ENCODE assay signal across 1 cellular context in the genomic region with DNA sequence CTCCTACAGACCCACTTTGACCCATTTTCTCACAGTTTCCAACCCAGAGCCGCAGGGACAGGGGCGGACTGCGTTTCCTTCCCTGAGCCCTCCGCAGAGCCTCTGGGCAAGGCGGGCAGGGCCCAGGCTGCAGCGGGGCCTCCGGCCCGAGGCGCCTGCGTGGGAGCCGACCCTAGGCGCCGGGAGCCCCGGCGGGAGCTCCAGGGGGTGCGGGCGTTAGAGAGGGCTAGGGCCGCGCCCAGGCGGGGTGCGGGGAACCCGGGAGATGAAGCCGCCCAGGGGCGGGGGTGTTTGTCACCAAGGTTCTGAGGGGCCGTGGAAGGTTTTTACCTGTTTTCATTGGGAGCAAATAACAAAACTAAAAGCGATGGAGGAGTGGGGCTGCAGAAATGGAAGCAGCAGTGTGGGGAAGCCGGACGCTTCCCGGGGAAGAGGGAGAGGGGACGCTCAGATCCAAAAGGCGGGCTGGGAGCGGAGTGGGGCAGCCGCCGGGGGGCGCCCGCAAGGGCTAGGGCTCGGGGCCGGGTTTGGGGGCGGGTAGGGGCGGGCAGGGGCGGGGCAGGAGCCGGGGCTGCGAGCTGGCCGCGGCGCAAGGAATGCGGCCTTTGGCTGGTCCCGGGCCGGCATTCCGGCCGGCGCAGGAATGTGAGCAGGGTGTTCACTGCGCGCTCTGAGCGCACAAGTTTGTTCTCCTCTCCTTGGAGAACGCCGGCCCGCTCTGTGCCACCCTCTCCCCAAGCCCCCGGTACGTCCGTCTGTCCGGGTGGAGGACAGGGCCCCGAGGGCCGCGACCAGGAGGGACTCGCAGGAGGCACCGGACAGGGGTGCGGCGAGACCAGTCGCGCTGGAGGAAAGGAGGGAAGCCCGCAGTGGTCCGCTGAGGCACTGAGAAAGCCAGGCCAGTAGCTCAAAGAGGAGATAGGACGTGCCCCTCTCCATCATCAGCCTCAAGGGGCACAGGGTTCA.
TF ChIP-seq lines count a peak whose summit lies in the region.

No MANE protein-coding gene starts in this region.

TF ChIP-seq in HepG2, 621 proteins besides CTCF, POLR2A, EP300 and RAD21 (continued from another document and continues in another):
- TF ChIP-seq ZBTB14 (CRISPR knock-in tag; IDR thresholded peaks at IDR 0.05): no peak
- TF ChIP-seq ZNF30 (CRISPR knock-in tag; IDR thresholded peaks at IDR 0.05): no peak
- TF ChIP-seq ZNF335 (CRISPR knock-in tag; IDR thresholded peaks at IDR 0.05): no peak
- no peak for TF ChIP-seq KLF12 (CRISPR knock-in tag; IDR thresholded peaks at IDR 0.05; ENCODE audit: borderline replicate concordance)
- TF ChIP-seq, protein P1, sequence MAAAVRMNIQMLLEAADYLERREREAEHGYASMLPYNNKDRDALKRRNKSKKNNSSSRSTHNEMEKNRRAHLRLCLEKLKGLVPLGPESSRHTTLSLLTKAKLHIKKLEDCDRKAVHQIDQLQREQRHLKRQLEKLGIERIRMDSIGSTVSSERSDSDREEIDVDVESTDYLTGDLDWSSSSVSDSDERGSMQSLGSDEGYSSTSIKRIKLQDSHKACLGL (CRISPR knock-in tag; IDR thresholded peaks at IDR 0.05): 0 out of 2 replicates have a peak, but pooled peaks have one; percentile 52
- no peak for TF ChIP-seq ATF5 (CRISPR knock-in tag; IDR thresholded peaks at IDR 0.05; ENCODE audit: low read depth)
- TF ChIP-seq ZNF619 (CRISPR knock-in tag; IDR thresholded peaks at IDR 0.05): no peak
- TF ChIP-seq IRF9 (CRISPR knock-in tag; IDR thresholded peaks at IDR 0.05; ENCODE audit: borderline replicate concordance): no peak
- TF ChIP-seq NPAS2 (CRISPR knock-in tag; IDR thresholded peaks at IDR 0.05; ENCODE audit: borderline replicate concordance): no peak
- no peak for TF ChIP-seq ZNF775 (CRISPR knock-in tag; IDR thresholded peaks at IDR 0.05; ENCODE audit: borderline replicate concordance)
- TF ChIP-seq SNRNP70 (IDR thresholded peaks at IDR 0.05; ENCODE audit: low read depth, low read length): no peak
- no peak; the same call in 1 of the 2 replicates for TF ChIP-seq GFI1 (CRISPR knock-in tag; IDR thresholded peaks at IDR 0.05; ENCODE audit: borderline replicate concordance)
- no peak for TF ChIP-seq ETV6 (CRISPR knock-in tag; conservative IDR thresholded peaks at IDR 0.05)
- peak; percentile 49; the same call in 1 of the 2 replicates for TF ChIP-seq MTA1 (CRISPR knock-in tag; IDR thresholded peaks at IDR 0.05; ENCODE audit: borderline replicate concordance)
- TF ChIP-seq ZNF503 (CRISPR knock-in tag; IDR thresholded peaks at IDR 0.05): no peak
- TF ChIP-seq GMEB1 (CRISPR knock-in tag; IDR thresholded peaks at IDR 0.05; ENCODE audit: borderline replicate concordance): no peak
- no peak for TF ChIP-seq PAX8 (CRISPR knock-in tag; IDR thresholded peaks at IDR 0.05; ENCODE audit: borderline replicate concordance)
- TF ChIP-seq ZC3H4 (CRISPR knock-in tag; IDR thresholded peaks at IDR 0.05; ENCODE audit: borderline replicate concordance): no peak
- TF ChIP-seq ZIK1 (CRISPR knock-in tag; IDR thresholded peaks at IDR 0.05; ENCODE audit: borderline replicate concordance, low read depth): no peak
- TF ChIP-seq ZNF709 (CRISPR knock-in tag; IDR thresholded peaks at IDR 0.05): no peak
- no peak for TF ChIP-seq SIN3B (IDR thresholded peaks at IDR 0.05; ENCODE audit: low read length)
- no peak for TF ChIP-seq ZNF781 (CRISPR knock-in tag; IDR thresholded peaks at IDR 0.05; ENCODE audit: borderline replicate concordance, not compliant biosample characterization)
- no peak for TF ChIP-seq SMYD3 (CRISPR knock-in tag; IDR thresholded peaks at IDR 0.05)
- TF ChIP-seq AGO2 (optimal IDR thresholded peaks at IDR 0.05; ENCODE audit: low read depth, low read length): no peak
- TF ChIP-seq, protein P2, sequence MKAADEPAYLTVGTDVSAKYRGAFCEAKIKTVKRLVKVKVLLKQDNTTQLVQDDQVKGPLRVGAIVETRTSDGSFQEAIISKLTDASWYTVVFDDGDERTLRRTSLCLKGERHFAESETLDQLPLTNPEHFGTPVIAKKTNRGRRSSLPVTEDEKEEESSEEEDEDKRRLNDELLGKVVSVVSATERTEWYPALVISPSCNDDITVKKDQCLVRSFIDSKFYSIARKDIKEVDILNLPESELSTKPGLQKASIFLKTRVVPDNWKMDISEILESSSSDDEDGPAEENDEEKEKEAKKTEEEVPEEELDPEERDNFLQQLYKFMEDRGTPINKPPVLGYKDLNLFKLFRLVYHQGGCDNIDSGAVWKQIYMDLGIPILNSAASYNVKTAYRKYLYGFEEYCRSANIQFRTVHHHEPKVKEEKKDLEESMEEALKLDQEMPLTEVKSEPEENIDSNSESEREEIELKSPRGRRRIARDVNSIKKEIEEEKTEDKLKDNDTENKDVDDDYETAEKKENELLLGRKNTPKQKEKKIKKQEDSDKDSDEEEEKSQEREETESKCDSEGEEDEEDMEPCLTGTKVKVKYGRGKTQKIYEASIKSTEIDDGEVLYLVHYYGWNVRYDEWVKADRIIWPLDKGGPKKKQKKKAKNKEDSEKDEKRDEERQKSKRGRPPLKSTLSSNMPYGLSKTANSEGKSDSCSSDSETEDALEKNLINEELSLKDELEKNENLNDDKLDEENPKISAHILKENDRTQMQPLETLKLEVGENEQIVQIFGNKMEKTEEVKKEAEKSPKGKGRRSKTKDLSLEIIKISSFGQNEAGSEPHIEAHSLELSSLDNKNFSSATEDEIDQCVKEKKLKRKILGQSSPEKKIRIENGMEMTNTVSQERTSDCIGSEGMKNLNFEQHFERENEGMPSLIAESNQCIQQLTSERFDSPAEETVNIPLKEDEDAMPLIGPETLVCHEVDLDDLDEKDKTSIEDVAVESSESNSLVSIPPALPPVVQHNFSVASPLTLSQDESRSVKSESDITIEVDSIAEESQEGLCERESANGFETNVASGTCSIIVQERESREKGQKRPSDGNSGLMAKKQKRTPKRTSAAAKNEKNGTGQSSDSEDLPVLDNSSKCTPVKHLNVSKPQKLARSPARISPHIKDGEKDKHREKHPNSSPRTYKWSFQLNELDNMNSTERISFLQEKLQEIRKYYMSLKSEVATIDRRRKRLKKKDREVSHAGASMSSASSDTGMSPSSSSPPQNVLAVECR (CRISPR knock-in tag; IDR thresholded peaks at IDR 0.05; ENCODE audit: borderline replicate concordance): peak; percentile 39; the same call in 1 of the 2 replicates
- no peak for TF ChIP-seq ZNF883 (CRISPR knock-in tag; IDR thresholded peaks at IDR 0.05; ENCODE audit: not compliant biosample characterization)
- TF ChIP-seq RARA (CRISPR knock-in tag; IDR thresholded peaks at IDR 0.05): no peak
- no peak for TF ChIP-seq ZNF792 (CRISPR knock-in tag; IDR thresholded peaks at IDR 0.05)
- TF ChIP-seq ZNF577 (CRISPR knock-in tag; IDR thresholded peaks at IDR 0.05; ENCODE audit: borderline replicate concordance, low read depth): no peak
- no peak for TF ChIP-seq CREB1 (IDR thresholded peaks at IDR 0.05)
- TF ChIP-seq CREB1 (CRISPR knock-in tag; IDR thresholded peaks at IDR 0.05): no peak
- TF ChIP-seq ZSCAN25 (CRISPR knock-in tag; IDR thresholded peaks at IDR 0.05): peak; percentile 71
- TF ChIP-seq ZNF124 (CRISPR knock-in tag; IDR thresholded peaks at IDR 0.05): no peak
- TF ChIP-seq, protein P3, sequence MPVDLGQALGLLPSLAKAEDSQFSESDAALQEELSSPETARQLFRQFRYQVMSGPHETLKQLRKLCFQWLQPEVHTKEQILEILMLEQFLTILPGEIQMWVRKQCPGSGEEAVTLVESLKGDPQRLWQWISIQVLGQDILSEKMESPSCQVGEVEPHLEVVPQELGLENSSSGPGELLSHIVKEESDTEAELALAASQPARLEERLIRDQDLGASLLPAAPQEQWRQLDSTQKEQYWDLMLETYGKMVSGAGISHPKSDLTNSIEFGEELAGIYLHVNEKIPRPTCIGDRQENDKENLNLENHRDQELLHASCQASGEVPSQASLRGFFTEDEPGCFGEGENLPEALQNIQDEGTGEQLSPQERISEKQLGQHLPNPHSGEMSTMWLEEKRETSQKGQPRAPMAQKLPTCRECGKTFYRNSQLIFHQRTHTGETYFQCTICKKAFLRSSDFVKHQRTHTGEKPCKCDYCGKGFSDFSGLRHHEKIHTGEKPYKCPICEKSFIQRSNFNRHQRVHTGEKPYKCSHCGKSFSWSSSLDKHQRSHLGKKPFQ (CRISPR knock-in tag; IDR thresholded peaks at IDR 0.05; ENCODE audit: insufficient replicate concordance): no peak
- no peak for TF ChIP-seq GABPB1 (CRISPR knock-in tag; IDR thresholded peaks at IDR 0.05)
- no peak for TF ChIP-seq ZNF282 (IDR thresholded peaks at IDR 0.05; ENCODE audit: partially characterized antibody)
- TF ChIP-seq, protein P4, sequence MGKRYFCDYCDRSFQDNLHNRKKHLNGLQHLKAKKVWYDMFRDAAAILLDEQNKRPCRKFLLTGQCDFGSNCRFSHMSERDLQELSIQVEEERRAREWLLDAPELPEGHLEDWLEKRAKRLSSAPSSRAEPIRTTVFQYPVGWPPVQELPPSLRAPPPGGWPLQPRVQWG (CRISPR knock-in tag; IDR thresholded peaks at IDR 0.05; ENCODE audit: borderline replicate concordance, low read depth): no peak
- TF ChIP-seq ZNF746 (CRISPR knock-in tag; IDR thresholded peaks at IDR 0.05): no peak
- TF ChIP-seq HNRNPK (IDR thresholded peaks at IDR 0.05; ENCODE audit: low read depth, low read length, poor library complexity, severe bottlenecking): peak; percentile 79
- no peak for TF ChIP-seq ZNF720 (CRISPR knock-in tag; IDR thresholded peaks at IDR 0.05)
- TF ChIP-seq, protein P5, sequence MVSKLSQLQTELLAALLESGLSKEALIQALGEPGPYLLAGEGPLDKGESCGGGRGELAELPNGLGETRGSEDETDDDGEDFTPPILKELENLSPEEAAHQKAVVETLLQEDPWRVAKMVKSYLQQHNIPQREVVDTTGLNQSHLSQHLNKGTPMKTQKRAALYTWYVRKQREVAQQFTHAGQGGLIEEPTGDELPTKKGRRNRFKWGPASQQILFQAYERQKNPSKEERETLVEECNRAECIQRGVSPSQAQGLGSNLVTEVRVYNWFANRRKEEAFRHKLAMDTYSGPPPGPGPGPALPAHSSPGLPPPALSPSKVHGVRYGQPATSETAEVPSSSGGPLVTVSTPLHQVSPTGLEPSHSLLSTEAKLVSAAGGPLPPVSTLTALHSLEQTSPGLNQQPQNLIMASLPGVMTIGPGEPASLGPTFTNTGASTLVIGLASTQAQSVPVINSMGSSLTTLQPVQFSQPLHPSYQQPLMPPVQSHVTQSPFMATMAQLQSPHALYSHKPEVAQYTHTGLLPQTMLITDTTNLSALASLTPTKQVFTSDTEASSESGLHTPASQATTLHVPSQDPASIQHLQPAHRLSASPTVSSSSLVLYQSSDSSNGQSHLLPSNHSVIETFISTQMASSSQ (IDR thresholded peaks at IDR 0.05; ENCODE audit: low read depth): no peak
- TF ChIP-seq, protein P5 (CRISPR knock-in tag; IDR thresholded peaks at IDR 0.05; ENCODE audit: borderline replicate concordance): no peak
